9 cellular contexts compared by ENCODE assay signal in the genomic region with DNA sequence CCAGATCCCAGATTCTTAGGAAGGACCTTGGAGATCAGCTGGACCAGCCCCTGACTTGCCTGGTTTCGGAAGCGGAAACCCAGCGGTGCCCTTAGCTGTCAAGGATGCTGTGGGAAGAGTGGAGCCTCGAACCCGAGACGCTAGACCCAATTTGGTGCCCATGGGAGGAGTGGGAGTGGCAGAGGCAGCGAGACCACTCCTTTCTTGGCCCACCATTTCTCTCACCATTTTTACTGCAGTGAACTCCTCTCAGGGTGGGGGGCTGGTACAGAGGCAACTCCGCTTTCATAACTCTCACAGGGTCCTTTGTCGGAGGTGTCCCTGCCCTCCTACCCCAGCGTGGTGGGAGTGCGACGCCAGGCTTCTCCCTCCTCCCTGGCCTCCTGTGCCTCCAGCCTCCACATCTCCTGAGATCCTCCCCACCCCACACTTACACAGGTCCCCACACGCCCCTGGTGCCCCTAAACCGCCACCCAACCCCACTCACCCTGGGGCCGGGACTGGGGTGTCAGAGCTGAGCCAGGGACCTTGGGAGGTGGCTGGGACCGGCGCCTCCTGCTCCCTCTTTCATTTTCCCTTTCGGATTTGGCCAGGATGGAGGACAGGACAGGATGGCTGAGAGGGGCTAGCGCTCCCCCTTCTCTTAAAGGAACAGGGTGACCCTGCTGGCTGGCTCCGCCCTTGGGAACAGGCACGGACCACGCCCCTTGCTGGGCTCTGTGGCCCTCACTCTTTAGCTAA. TPM values are rescaled to one million over a fixed set of nuclear protein-coding genes. Genes with fewer than 3 reads are reported as not detected.
DNase-seq lines count a peak whose midpoint lies in the region; ATAC-seq and TF ChIP-seq lines count a peak whose summit lies in the region.
"Had no signal": no experiment of that assay in that cellular context is flagged by ENCODE, and none has a peak within 500 bp of the region (broad histone marks: within the 10 kb centered on the region; RNA-seq: fewer than 3 reads in every experiment).

A gene with protein sequence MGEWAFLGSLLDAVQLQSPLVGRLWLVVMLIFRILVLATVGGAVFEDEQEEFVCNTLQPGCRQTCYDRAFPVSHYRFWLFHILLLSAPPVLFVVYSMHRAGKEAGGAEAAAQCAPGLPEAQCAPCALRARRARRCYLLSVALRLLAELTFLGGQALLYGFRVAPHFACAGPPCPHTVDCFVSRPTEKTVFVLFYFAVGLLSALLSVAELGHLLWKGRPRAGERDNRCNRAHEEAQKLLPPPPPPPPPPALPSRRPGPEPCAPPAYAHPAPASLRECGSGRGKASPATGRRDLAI (minus strand): TSS at position 617 of the 741 bp plus-strand sequence. CDS start 922 bp downstream, outside the sequence.

- H3K9me3 Mint-ChIP-seq in IgD-negative memory B cell: no peaks in the 10 kb centered on the region
- H3K9me3 Mint-ChIP-seq in neural crest cell: no peaks in the 10 kb centered on the region

- H3K36me3 Mint-ChIP-seq in IgD-negative memory B cell (no peaks in the 10 kb centered on the region), neural crest cell (ENCODE audit: low read depth) (no peaks in the 10 kb centered on the region)

- no peak for TF ChIP-seq POLR2A in erythroblast (IDR thresholded peaks at IDR 0.05; ENCODE audit: low read length)

- no peak for ATAC-seq in GM21390 (IDR thresholded peaks at IDR 0.05; ENCODE audit: unreplicated experiment)
- ATAC-seq in HG03460 (IDR thresholded peaks at IDR 0.05; ENCODE audit: unreplicated experiment): no peak

- H3K4me1 Mint-ChIP-seq in IgD-negative memory B cell (peaks cover 0 to 8% (median 1%) of the 10 kb centered on the region in 3 donors), neural crest cell (peaks cover 4% of the 10 kb centered on the region)

- peak within 1 kb of the TSS; percentile 49 to 79 (median 65) for H3K4me3 Mint-ChIP-seq in IgD-negative memory B cell
- peak within 1 kb of the TSS; percentile 76 for H3K4me3 Mint-ChIP-seq in neural crest cell

- H3K27me3 Mint-ChIP-seq in IgD-negative memory B cell (peaks cover 16% of the 10 kb centered on the region), neural crest cell (ENCODE audit: low read depth) (peaks cover 46% of the 10 kb centered on the region)

- H3K4me3 ChIP-seq in BLaER1: peak within 1 kb of the TSS; percentile 79

- no peaks in the 10 kb centered on the region for H3K9me3 ChIP-seq in BLaER1

- H4K20me1 ChIP-seq in BLaER1: no peaks in the 10 kb centered on the region

- no peak within 1 kb of the TSS for H3K27ac Mint-ChIP-seq in IgD-negative memory B cell
- H3K27ac Mint-ChIP-seq in neural crest cell (ENCODE audit: unreplicated experiment): no peak within 1 kb of the TSS

- H3K9ac ChIP-seq in BLaER1: peak within 1 kb of the TSS; percentile 79; the same call in 1 of the 2 replicates

- peaks cover 51% of the 10 kb centered on the region for H3K4me1 ChIP-seq in BLaER1

- no peak for TF ChIP-seq CTCF in neural crest cell (conservative IDR thresholded peaks at IDR 0.05)

- H3K36me3 ChIP-seq in BLaER1: no peaks in the 10 kb centered on the region

- peaks cover 25% of the 10 kb centered on the region for H3K27me3 ChIP-seq in BLaER1

- peak within 1 kb of the TSS; percentile 100 for H3K4me2 ChIP-seq in BLaER1

- no peak within 1 kb of the TSS for H3K27ac ChIP-seq in BLaER1

- DNase-seq in epidermal melanocyte (ENCODE audit: insufficient read length, low spot score) (peak; percentile 13), neural crest cell (ENCODE audit: low read depth, low spot score) (no peak), erythroblast (lab: John Stamatoyannopoulos, UW) (no peak), AG08396 (ENCODE audit: low spot score) (no peak)

RNA-seq across cellular contexts. Expression of the gene that starts here (rescaled TPM):
- polyA plus RNA-seq in IgD-negative memory B cell: not detected
- 0.34 TPM in 1 of 2 replicates, not detected in the other for total RNA-seq in neural crest cell
- total RNA-seq: temporal lobe had no signal
